In genomic region chr20:25336561-25337422, GRCh38 we compare ENCODE assay signal across 8 cellular contexts. TPM values are rescaled to one million over a fixed set of nuclear protein-coding genes. Genes with fewer than 3 reads are reported as not detected.
A peak's percentile ranks its signal among the peaks of the same experiment; 100 is the strongest.
DNase-seq lines count a peak whose midpoint lies in the region; ATAC-seq, FAIRE-seq and TF ChIP-seq lines count a peak whose summit lies in the region.

No MANE protein-coding gene starts in this region.

- H3K4me2 ChIP-seq in MM.1S (ENCODE audit: low read depth, low read length), result no peak overlapping the region

- no peaks in the 10 kb centered on the region for H3K9me2 ChIP-seq in MM.1S (replicated peaks; ENCODE audit: insufficient read depth, low read length)

- no peak for FAIRE-seq in bronchial epithelial cell (lab: Jason Lieb, UNC)

- H3K36me3 ChIP-seq in bronchial epithelial cell (ENCODE audit: control insufficient read depth, insufficient read depth, low read length), result no peaks in the 10 kb centered on the region
- H3K36me3 ChIP-seq in MM.1S (replicated peaks; ENCODE audit: insufficient read depth, low read length), result peaks cover 4% of the 10 kb centered on the region; the same call in 1 of the 2 replicates

- no peak overlapping the region for H3K27ac ChIP-seq in MM.1S (ENCODE audit: low read length)

- ATAC-seq in left colon, result peak; percentile 59
- no peak for ATAC-seq in GM18502 (IDR thresholded peaks at IDR 0.05; ENCODE audit: poor library complexity, unreplicated experiment)

- H3K9me3 ChIP-seq in MM.1S (replicated peaks; ENCODE audit: insufficient read depth, low read length), result no peaks in the 10 kb centered on the region

- DNase-seq in AG08395 (ENCODE audit: low spot score) (peak; percentile 20), KBM-7 (peak; percentile 41), bronchial epithelial cell (ENCODE audit: low read depth) (peak; percentile 81), left colon (no peak), HEK293T (ENCODE audit: extremely low spot score) (no peak), MM.1S (no peak), NCI-H128 (lab: John Stamatoyannopoulos, UW; ENCODE audit: unreplicated experiment) (no peak)

- H2AFZ ChIP-seq in MM.1S (ENCODE audit: low read length), result no peak overlapping the region

- H3F3A ChIP-seq in MM.1S (ENCODE audit: insufficient read depth, low read length), result peaks cover 8% of the 10 kb centered on the region; the same call in 1 of the 2 replicates

- H3K4me3 ChIP-seq in bronchial epithelial cell (ENCODE audit: low read depth, low read length), result no peak overlapping the region
- H3K4me3 ChIP-seq in MM.1S (ENCODE audit: low read length), result no peak overlapping the region

- TF ChIP-seq CTCF in bronchial epithelial cell (IDR thresholded peaks at IDR 0.05; ENCODE audit: insufficient read depth, low read length, severe bottlenecking), result peak; percentile 73
- TF ChIP-seq CTCF in MM.1S (IDR thresholded peaks at IDR 0.05; ENCODE audit: low read length), result no peak

- H3K27me3 ChIP-seq in bronchial epithelial cell (ENCODE audit: control insufficient read depth, insufficient read depth, low read length) (no peaks in the 10 kb centered on the region), MM.1S (replicated peaks; ENCODE audit: insufficient read depth, low read length) (no peaks in the 10 kb centered on the region)

- H3K79me2 ChIP-seq in MM.1S (ENCODE audit: low read length), result peaks cover 60% of the 10 kb centered on the region

- peaks cover 14% of the 10 kb centered on the region for H3K4me1 ChIP-seq in MM.1S (ENCODE audit: low read length)

- H3K9ac ChIP-seq in MM.1S (ENCODE audit: low read length), result no peak overlapping the region

- H4K20me1 ChIP-seq in MM.1S (ENCODE audit: insufficient read depth, low read length), result no peaks in the 10 kb centered on the region

- in situ Hi-C loops in KBM-7 (cut with MboI; ENCODE audit: low pct_unique_long_range_greater_than_20kb, low sequenced_read_pairs), result no loop called here

- CTCF ChIA-PET in HEK293T (lab: Yijun Ruan, JAX), result interaction anchor here (0.9 to 1.6 kb wide), 3 partner anchors 16 to 62 kb away, joined by 3 to 14 read pairs (median 3); no protein-coding TSS in a partner anchor

- intact Hi-C loops in left colon (cut with DNase I, micrococcal nuclease), result no loop called here

- POLR2A ChIA-PET in HEK293T (lab: Yijun Ruan, JAX), result interaction anchor here (1.0 kb wide), 2 partner anchors 57 to 71 kb away, joined by 3 read pairs; partner anchors contain the start of gene GINS1

TF ChIP-seq in HEK293T, 16 proteins besides CTCF, POLR2A, EP300 and RAD21:
- TF ChIP-seq SP1 (IDR thresholded peaks at IDR 0.05) (no peak), HDGF (IDR thresholded peaks at IDR 0.05; ENCODE audit: borderline replicate concordance) (no peak), TARDBP (IDR thresholded peaks at IDR 0.05) (no peak), ELF4 (IDR thresholded peaks at IDR 0.05) (no peak), L3MBTL2 (conservative IDR thresholded peaks at IDR 0.05) (no peak), LEF1 (IDR thresholded peaks at IDR 0.05; ENCODE audit: borderline replicate concordance) (no peak), SUZ12 (IDR thresholded peaks at IDR 0.05) (no peak), FOXK2 (IDR thresholded peaks at IDR 0.05) (no peak), ARNT (IDR thresholded peaks at IDR 0.05) (no peak), FOXM1 (IDR thresholded peaks at IDR 0.05; ENCODE audit: borderline replicate concordance) (no peak), CTBP1 (IDR thresholded peaks at IDR 0.05; ENCODE audit: borderline replicate concordance) (no peak), BHLHE40 (IDR thresholded peaks at IDR 0.05; ENCODE audit: borderline replicate concordance) (no peak), ZNF384 (IDR thresholded peaks at IDR 0.05) (no peak), FOXA1 (IDR thresholded peaks at IDR 0.05) (no peak), NFRKB (IDR thresholded peaks at IDR 0.05) (no peak)
- TF ChIP-seq, protein P1, sequence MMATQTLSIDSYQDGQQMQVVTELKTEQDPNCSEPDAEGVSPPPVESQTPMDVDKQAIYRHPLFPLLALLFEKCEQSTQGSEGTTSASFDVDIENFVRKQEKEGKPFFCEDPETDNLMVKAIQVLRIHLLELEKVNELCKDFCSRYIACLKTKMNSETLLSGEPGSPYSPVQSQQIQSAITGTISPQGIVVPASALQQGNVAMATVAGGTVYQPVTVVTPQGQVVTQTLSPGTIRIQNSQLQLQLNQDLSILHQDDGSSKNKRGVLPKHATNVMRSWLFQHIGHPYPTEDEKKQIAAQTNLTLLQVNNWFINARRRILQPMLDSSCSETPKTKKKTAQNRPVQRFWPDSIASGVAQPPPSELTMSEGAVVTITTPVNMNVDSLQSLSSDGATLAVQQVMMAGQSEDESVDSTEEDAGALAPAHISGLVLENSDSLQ (IDR thresholded peaks at IDR 0.05), result no peak

RNA-seq across cellular contexts. Expression of gene ABHD12, which starts 53.8 kb away (rescaled TPM):
- total RNA-seq in bronchial epithelial cell (21.6 and 33.0 TPM in 2 replicates), left colon (10 to 100 TPM; 42.4 to 76.1 TPM)

Comparison
In these comparisons a context has a peak if more than half of its experiments do, and no peak if none do; other contexts are left out.
1. DNase-seq: peak in AG08395 (single experiment), KBM-7 (single experiment) and bronchial epithelial cell (single experiment); none in left colon (0 of 2), HEK293T (single experiment), MM.1S (single experiment) and NCI-H128 (single experiment).